In the genomic region with DNA sequence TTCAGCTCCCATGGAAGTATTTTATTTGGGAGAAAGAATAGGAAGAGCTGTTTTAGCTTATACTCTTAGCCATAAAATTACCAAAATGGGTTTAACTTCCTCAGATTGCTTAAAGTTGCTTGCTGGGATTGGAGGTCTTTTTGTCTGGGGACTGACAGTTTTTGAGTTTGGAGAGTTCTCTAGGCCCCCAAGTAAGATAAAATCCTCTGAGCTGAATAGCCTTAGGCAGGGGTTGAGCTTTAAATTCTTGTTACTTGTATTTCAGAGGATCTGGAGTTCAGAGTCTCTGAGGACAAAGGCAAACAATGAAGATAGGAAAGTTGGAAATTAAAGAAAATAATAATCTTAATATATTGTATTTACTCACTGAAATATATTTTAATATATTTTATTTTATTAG, we compare ENCODE assay signal across 25 cellular contexts.
DNase-seq lines count a peak whose midpoint lies in the region; ATAC-seq and TF ChIP-seq lines count a peak whose summit lies in the region.
"Had no signal": no experiment of that assay in that cellular context is flagged by ENCODE, and none has a peak within 500 bp of the region (broad histone marks: within the 10 kb centered on the region; RNA-seq: fewer than 3 reads in every experiment).

No MANE protein-coding gene starts in this region.

- no peak overlapping the region for H3K27ac Mint-ChIP-seq in endodermal cell
- peak overlapping the region; percentile 42 to 77 (median 54) for H3K27ac Mint-ChIP-seq in nephron
- no peak overlapping the region for H3K27ac Mint-ChIP-seq in activated CD8-positive, alpha-beta memory T cell treated with anti-CD3 and anti-CD28 coated beads, Interleukin-2, amount 10 ng/mL, durations not matched to agents 7 days and 5 days
- H3K27ac Mint-ChIP-seq: CD4-positive, CD25-positive, alpha-beta regulatory T cell had no signal

- H3K4me1 ChIP-seq in HUES48 (ENCODE audit: control insufficient read depth, insufficient read depth, low read length) (peaks cover 26% of the 10 kb centered on the region), endodermal cell (ENCODE audit: control insufficient read depth, insufficient read depth, low read length) (no peaks in the 10 kb centered on the region), parathyroid adenoma (peaks cover 13% of the 10 kb centered on the region), heart right ventricle (no peaks in the 10 kb centered on the region)
- H3K4me1 ChIP-seq: BLaER1, SJCRH30 had no signal

- no peaks in the 10 kb centered on the region for H3K36me3 ChIP-seq in HUES48 (ENCODE audit: control insufficient read depth, insufficient read depth, low read length)
- H3K36me3 ChIP-seq in endodermal cell (ENCODE audit: control insufficient read depth, insufficient read depth, low read length) = no peaks in the 10 kb centered on the region
- no peaks in the 10 kb centered on the region for H3K36me3 ChIP-seq in parathyroid adenoma (ENCODE audit: control insufficient read depth, insufficient read depth, low read length)
- H3K36me3 ChIP-seq in heart right ventricle = no peaks in the 10 kb centered on the region
- H3K36me3 ChIP-seq: BLaER1, MG63, SJCRH30 had no signal

- peak overlapping the region; percentile 62 for H3K27ac ChIP-seq in HUES48 (ENCODE audit: low read depth, low read length)
- peak overlapping the region; percentile 26 for H3K27ac ChIP-seq in endodermal cell (ENCODE audit: low read depth, low read length)
- no peak overlapping the region for H3K27ac ChIP-seq in parathyroid adenoma
- no peak overlapping the region for H3K27ac ChIP-seq in heart right ventricle
- H3K27ac ChIP-seq: BLaER1, SJCRH30 had no signal

- no peak for DNase-seq in endodermal cell
- DNase-seq in heart right ventricle = no peak
- no peak for DNase-seq in activated CD8-positive, alpha-beta memory T cell treated with anti-CD3 and anti-CD28 coated beads, Interleukin-2, amount 10 ng/mL, durations not matched to agents 7 days and 5 days
- DNase-seq: CD4-positive, CD25-positive, alpha-beta regulatory T cell; DMS153; DND-41; IMR-90; KG1; MG63; NCI-H1105 treated with DMSO at 0.1 percent for 48 hours; NCI-H146; NCI-H2029; NCI-H446 treated with DMSO at 0.1 percent for 48 hours; NCI-H526; NCI-H82; NK-92 treated with Interleukin-12 subunit alpha and Interleukin-12 subunit beta, amount 100 ng/mL, for 24 hours; PC-3 had no signal

- no peak overlapping the region for H3K4me3 ChIP-seq in HUES48 (ENCODE audit: low read depth, low read length)
- no peak overlapping the region for H3K4me3 ChIP-seq in endodermal cell (ENCODE audit: low read length)
- H3K4me3 ChIP-seq in parathyroid adenoma (ENCODE audit: low read depth, low read length) = no peak overlapping the region
- no peak overlapping the region for H3K4me3 ChIP-seq in heart right ventricle
- H3K4me3 ChIP-seq: BLaER1, MG63, SJCRH30 had no signal

- CTCF ChIA-PET in activated CD8-positive, alpha-beta memory T cell treated with anti-CD3 and anti-CD28 coated beads, Interleukin-2, amount 10 ng/mL, durations not matched to agents 7 days and 5 days (lab: Charles Lee) = no interaction called here

- H3K79me2 ChIP-seq in parathyroid adenoma = no peaks in the 10 kb centered on the region

- no peak overlapping the region for H3K4me3 Mint-ChIP-seq in endodermal cell
- H3K4me3 Mint-ChIP-seq in nephron = no peak overlapping the region
- no peak overlapping the region for H3K4me3 Mint-ChIP-seq in activated CD8-positive, alpha-beta memory T cell treated with anti-CD3 and anti-CD28 coated beads, Interleukin-2, amount 10 ng/mL, durations not matched to agents 7 days and 5 days
- H3K4me3 Mint-ChIP-seq: CD4-positive, CD25-positive, alpha-beta regulatory T cell had no signal

- ATAC-seq in heart right ventricle (no peak), HG02623 (IDR thresholded peaks at IDR 0.05; ENCODE audit: unreplicated experiment) (no peak)
- no peak for ATAC-seq in activated CD8-positive, alpha-beta memory T cell treated with anti-CD3 and anti-CD28 coated beads, Interleukin-2, amount 10 ng/mL, durations not matched to agents 7 days and 5 days
- ATAC-seq: HCT116, PC-3, SK-N-SH treated with all-trans-retinoic acid at 6 μM for 48 hours had no signal

- H3K9ac ChIP-seq in HUES48 (ENCODE audit: low read depth, low read length) (no peak overlapping the region), endodermal cell (ENCODE audit: extremely low read depth, low read length, poor library complexity, severe bottlenecking) (no peak overlapping the region), parathyroid adenoma (no peak overlapping the region)
- H3K9ac ChIP-seq: BLaER1 had no signal

- TF ChIP-seq CTCF in endodermal cell (conservative IDR thresholded peaks at IDR 0.05) = no peak
- no peak for TF ChIP-seq CTCF in nephron (IDR thresholded peaks at IDR 0.05; ENCODE audit: unreplicated experiment in 3 of 3)
- no peak for TF ChIP-seq CTCF in parathyroid adenoma (IDR thresholded peaks at IDR 0.05)
- no peak for TF ChIP-seq CTCF in heart right ventricle (IDR thresholded peaks at IDR 0.05)

- H3K4me2 ChIP-seq in parathyroid adenoma (ENCODE audit: low read length) = peak overlapping the region; percentile 17
- H3K4me2 ChIP-seq: BLaER1 had no signal

- no peak overlapping the region for H2AFZ ChIP-seq in parathyroid adenoma

- H3K9me3 Mint-ChIP-seq in endodermal cell = peaks cover 35% of the 10 kb centered on the region
- H3K9me3 Mint-ChIP-seq in nephron = peaks cover 8% of the 10 kb centered on the region
- H3K9me3 Mint-ChIP-seq in activated CD8-positive, alpha-beta memory T cell treated with anti-CD3 and anti-CD28 coated beads, Interleukin-2, amount 10 ng/mL, durations not matched to agents 7 days and 5 days (ENCODE audit: low read depth) = no peaks in the 10 kb centered on the region

- H3K4me1 Mint-ChIP-seq in endodermal cell (peaks cover 4% of the 10 kb centered on the region), nephron (peaks cover 23% of the 10 kb centered on the region)
- no peaks in the 10 kb centered on the region for H3K4me1 Mint-ChIP-seq in activated CD8-positive, alpha-beta memory T cell treated with anti-CD3 and anti-CD28 coated beads, Interleukin-2, amount 10 ng/mL, durations not matched to agents 7 days and 5 days
- H3K4me1 Mint-ChIP-seq: CD4-positive, CD25-positive, alpha-beta regulatory T cell had no signal

- H3K36me3 Mint-ChIP-seq in endodermal cell (ENCODE audit: low read depth) = peaks cover 2% of the 10 kb centered on the region
- peaks cover 11% of the 10 kb centered on the region for H3K36me3 Mint-ChIP-seq in nephron (ENCODE audit: low read depth)
- H3K36me3 Mint-ChIP-seq in activated CD8-positive, alpha-beta memory T cell treated with anti-CD3 and anti-CD28 coated beads, Interleukin-2, amount 10 ng/mL, durations not matched to agents 7 days and 5 days = no peaks in the 10 kb centered on the region
- H3K36me3 Mint-ChIP-seq: CD4-positive, CD25-positive, alpha-beta regulatory T cell had no signal

- intact Hi-C loops in heart right ventricle (cut with DNase I) = no loop called here

- H3K9me3 ChIP-seq in HUES48 (ENCODE audit: control insufficient read depth, insufficient read depth, low read length) = peaks cover 10% of the 10 kb centered on the region
- H3K9me3 ChIP-seq in endodermal cell (ENCODE audit: control insufficient read depth, low read length) = peaks cover 6% of the 10 kb centered on the region
- no peaks in the 10 kb centered on the region for H3K9me3 ChIP-seq in parathyroid adenoma (ENCODE audit: control insufficient read depth, low read length)
- peaks cover 0 to 19% (median 0%) of the 10 kb centered on the region in 11 donors for H3K9me3 ChIP-seq in heart right ventricle
- H3K9me3 ChIP-seq: MG63, SJCRH30 had no signal

- H3K27me3 Mint-ChIP-seq in endodermal cell (ENCODE audit: insufficient read depth) (no peaks in the 10 kb centered on the region), nephron (ENCODE audit: low read depth) (no peaks in the 10 kb centered on the region)
- H3K27me3 Mint-ChIP-seq in activated CD8-positive, alpha-beta memory T cell treated with anti-CD3 and anti-CD28 coated beads, Interleukin-2, amount 10 ng/mL, durations not matched to agents 7 days and 5 days = peaks cover 4% of the 10 kb centered on the region

- no peaks in the 10 kb centered on the region for H3K27me3 ChIP-seq in HUES48 (ENCODE audit: control insufficient read depth, insufficient read depth, low read length)
- no peaks in the 10 kb centered on the region for H3K27me3 ChIP-seq in endodermal cell (ENCODE audit: control insufficient read depth, insufficient read depth, low read length, poor library complexity, severe bottlenecking)
- no peaks in the 10 kb centered on the region for H3K27me3 ChIP-seq in parathyroid adenoma (ENCODE audit: control insufficient read depth, insufficient read depth, low read length)
- H3K27me3 ChIP-seq in heart right ventricle = no peaks in the 10 kb centered on the region
- H3K27me3 ChIP-seq: BLaER1, MG63, SJCRH30 had no signal

Comparison
In these comparisons a context has a peak if more than half of its experiments do, and no peak if none do; other contexts are left out.
1. H3K27ac ChIP-seq: peak in HUES48 (single experiment) and endodermal cell (single experiment); none in parathyroid adenoma (single experiment) and heart right ventricle (0 of 10).
2. H3K27ac Mint-ChIP-seq: peak in nephron (3 of 3); none in endodermal cell (single experiment) and activated CD8-positive, alpha-beta memory T cell treated with anti-CD3 and anti-CD28 coated beads, Interleukin-2, amount 10 ng/mL, durations not matched to agents 7 days and 5 days (single experiment).